In the genomic region with DNA sequence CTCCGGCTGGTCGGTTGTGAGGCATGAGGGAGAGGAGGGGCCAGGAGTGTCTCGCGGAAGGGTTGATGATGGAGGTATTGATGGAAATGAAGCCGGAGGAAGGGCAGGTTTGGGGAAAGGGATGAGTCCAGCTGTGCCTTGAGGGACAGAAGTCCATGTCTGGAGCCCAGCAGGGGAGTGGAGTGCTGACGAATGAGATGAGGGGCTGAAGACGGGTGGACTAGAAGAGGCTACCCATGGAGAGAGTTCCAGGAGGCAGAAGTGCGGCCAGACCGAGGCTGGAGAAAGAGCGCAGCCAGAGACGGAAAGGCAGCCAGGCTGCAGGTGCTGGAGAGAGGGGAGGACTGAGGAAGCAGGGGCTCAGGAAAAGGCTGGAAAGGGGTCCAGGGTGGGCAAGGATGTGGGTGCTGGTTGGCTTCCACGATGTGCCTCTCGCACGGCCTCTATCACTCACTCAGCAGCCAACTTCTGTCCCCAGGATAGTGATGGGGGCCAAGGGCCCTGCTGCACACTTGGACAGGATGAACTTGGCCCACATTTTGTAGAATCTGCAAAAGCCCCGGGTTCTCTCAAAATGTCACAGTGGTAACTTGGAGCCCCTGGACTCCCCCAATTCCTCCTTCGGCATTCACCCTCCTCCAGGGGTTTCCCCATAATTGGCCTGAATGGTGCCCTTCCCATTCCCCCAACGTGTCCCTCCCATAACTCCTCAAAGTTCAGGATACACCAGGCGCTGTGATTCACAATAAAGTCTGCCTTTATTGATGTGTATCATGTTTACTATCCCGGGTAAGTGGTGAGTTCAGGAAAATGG, we compare ENCODE assay signal across 1 cellular context.
TF ChIP-seq lines count a peak whose summit lies in the region.

No MANE protein-coding gene starts in this region.

TF ChIP-seq in H1, 55 proteins besides CTCF, POLR2A, EP300 and RAD21:
- no peak for TF ChIP-seq EZH2 (IDR thresholded peaks at IDR 0.05; ENCODE audit: low read depth, low read length, severe bottlenecking)
- TF ChIP-seq, protein P1, sequence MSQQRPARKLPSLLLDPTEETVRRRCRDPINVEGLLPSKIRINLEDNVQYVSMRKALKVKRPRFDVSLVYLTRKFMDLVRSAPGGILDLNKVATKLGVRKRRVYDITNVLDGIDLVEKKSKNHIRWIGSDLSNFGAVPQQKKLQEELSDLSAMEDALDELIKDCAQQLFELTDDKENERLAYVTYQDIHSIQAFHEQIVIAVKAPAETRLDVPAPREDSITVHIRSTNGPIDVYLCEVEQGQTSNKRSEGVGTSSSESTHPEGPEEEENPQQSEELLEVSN (IDR thresholded peaks at IDR 0.05), result 0 out of 2 replicates have a peak, but pooled peaks have one; percentile 4
- peak; percentile 69 for TF ChIP-seq SAP30 (IDR thresholded peaks at IDR 0.05; ENCODE audit: insufficient read depth, insufficient replicate concordance, low read length)
- TF ChIP-seq KDM4A (IDR thresholded peaks at IDR 0.05; ENCODE audit: low read depth, low read length, severe bottlenecking), result peak; percentile 72
- no peak for TF ChIP-seq YY1 (IDR thresholded peaks at IDR 0.05; ENCODE audit: low read depth, low read length)
